Comparison of ENCODE assay signal across 12 cellular contexts in genomic region chr4:186765138-186765537, GRCh38. TPM values are rescaled to one million over a fixed set of nuclear protein-coding genes. Genes with fewer than 3 reads are reported as not detected.
A peak's percentile ranks its signal among the peaks of the same experiment; 100 is the strongest.
DNase-seq lines count a peak whose midpoint lies in the region; ATAC-seq and TF ChIP-seq lines count a peak whose summit lies in the region.
"Had no signal": no experiment of that assay in that cellular context is flagged by ENCODE, and none has a peak within 500 bp of the region (broad histone marks: within the 10 kb centered on the region; RNA-seq: fewer than 3 reads in every experiment).

No MANE protein-coding gene starts in this region.

- H3K27ac ChIP-seq in H9 (ENCODE audit: insufficient read length, low read depth, low read length) (no peak overlapping the region), esophagus squamous epithelium (no peak overlapping the region)

- no peaks in the 10 kb centered on the region; a peak in 1 of 5 replicates for H3K9me3 Mint-ChIP-seq in H9

- H2BK120ac ChIP-seq in H9 (ENCODE audit: low read depth, low read length, poor library complexity, severe bottlenecking) = no peak overlapping the region

- no peak overlapping the region for H3T11ph ChIP-seq in H9 (ENCODE audit: low read length)

- no peak overlapping the region for H3K18ac ChIP-seq in H9 (ENCODE audit: insufficient read length, low read depth, low read length)

- no peaks in the 10 kb centered on the region for H3K4me1 ChIP-seq in H9 (ENCODE audit: insufficient read depth, low read length)
- peaks cover 0 to 28% (median 8%) of the 10 kb centered on the region in 3 donors for H3K4me1 ChIP-seq in esophagus squamous epithelium

- WGBS in H9 (ENCODE audit: extremely low coverage, insufficient read length, low lambda C conversion rate) = no CpG with 5 or more reads among the region's 9 CpGs
- WGBS in esophagus squamous epithelium, 2 donors = 31 to 41% methylated on average over 8 to 9 of the region's 9 CpGs

- no peaks in the 10 kb centered on the region for H3K79me2 ChIP-seq in H9 (ENCODE audit: insufficient read depth, low read length)

- H2AFZ ChIP-seq in H9 (ENCODE audit: low read length) = no peak overlapping the region

- H4K5ac ChIP-seq in H9 (ENCODE audit: insufficient read length, low read depth, low read length) = no peak overlapping the region

- no peak overlapping the region for H4K91ac ChIP-seq in H9 (ENCODE audit: insufficient read length, low read depth, low read length)

- no peaks in the 10 kb centered on the region for H3K36me3 Mint-ChIP-seq in H9 (ENCODE audit: insufficient read depth in 1 of 3, low read depth in 3 of 3)
- H3K36me3 Mint-ChIP-seq: activated naive CD4-positive, alpha-beta T cell treated with anti-CD3 and anti-CD28 coated beads, Interleukin-2, amount 10 ng/mL, durations not matched to agents 7 days and 5 days; memory B cell had no signal

- no peak overlapping the region for H3K14ac ChIP-seq in H9 (ENCODE audit: insufficient read depth, low read length)

- intact Hi-C loops in esophagus squamous epithelium (cut with DNase I) = no loop called here

- no peak overlapping the region for H3K4me3 Mint-ChIP-seq in H9
- H3K4me3 Mint-ChIP-seq: activated naive CD4-positive, alpha-beta T cell treated with anti-CD3 and anti-CD28 coated beads, Interleukin-2, amount 10 ng/mL, durations not matched to agents 7 days and 5 days; memory B cell had no signal

- no peak for TF ChIP-seq POLR2A in esophagus squamous epithelium (IDR thresholded peaks at IDR 0.05)

- H3K27me3 Mint-ChIP-seq in H9 (ENCODE audit: low read depth) = no peaks in the 10 kb centered on the region
- H3K27me3 Mint-ChIP-seq: activated naive CD4-positive, alpha-beta T cell treated with anti-CD3 and anti-CD28 coated beads, Interleukin-2, amount 10 ng/mL, durations not matched to agents 7 days and 5 days; memory B cell had no signal

- peaks cover 6 to 10% of the 10 kb centered on the region in 2 experiments for H3K4me1 Mint-ChIP-seq in H9
- H3K4me1 Mint-ChIP-seq: activated naive CD4-positive, alpha-beta T cell treated with anti-CD3 and anti-CD28 coated beads, Interleukin-2, amount 10 ng/mL, durations not matched to agents 7 days and 5 days; memory B cell had no signal

- H3K23ac ChIP-seq in H9 (ENCODE audit: insufficient read length, low read depth, low read length) = no peak overlapping the region

- no peaks in the 10 kb centered on the region for H4K20me1 ChIP-seq in H9 (ENCODE audit: control insufficient read depth, insufficient read depth, insufficient read length)

- peak; percentile 52 for DNase-seq in H9
- peak; percentile 96 for DNase-seq in RPMI7951 (ENCODE audit: low read depth)
- DNase-seq in fibroblast of peridontal ligament (ENCODE audit: extremely low read depth) = peak; percentile 69
- DNase-seq in stromal cell of bone marrow (ENCODE audit: low read depth) = peak; percentile 76
- DNase-seq in NCI-H2171 treated with DMSO at 0.1 percent for 48 hours (lab: John Stamatoyannopoulos, UW) = no peak
- DNase-seq in esophagus squamous epithelium (lab: John Stamatoyannopoulos, UW) = no peak
- DNase-seq: activated naive CD4-positive, alpha-beta T cell treated with anti-CD3 and anti-CD28 coated beads, Interleukin-2, amount 10 ng/mL, durations not matched to agents 7 days and 5 days; NCI-H345; stimulated activated CD4-positive, alpha-beta T cell treated with anti-CD3 and anti-CD28 coated beads, Interleukin-12 subunit alpha, Interleukin-12 subunit beta, amount 100 ng/mL, for 4 hours; substantia nigra had no signal

- H3K4me2 ChIP-seq in H9 (ENCODE audit: insufficient read depth, insufficient read length, low read length) = no peak overlapping the region

- no peak overlapping the region for H3K4ac ChIP-seq in H9 (ENCODE audit: low read depth, low read length)

- no peak overlapping the region for H2AK5ac ChIP-seq in H9 (ENCODE audit: insufficient read length, low read length)

- H3K23me2 ChIP-seq in H9 (ENCODE audit: insufficient read length, low read depth, low read length, poor library complexity, severe bottlenecking) = no peaks in the 10 kb centered on the region

- H2BK12ac ChIP-seq in H9 (ENCODE audit: insufficient read length, low read depth, low read length) = no peak overlapping the region

- H2BK15ac ChIP-seq in H9 (ENCODE audit: low read depth, low read length) = no peak overlapping the region

- H3K27ac Mint-ChIP-seq in H9 = no peak overlapping the region
- H3K27ac Mint-ChIP-seq: activated naive CD4-positive, alpha-beta T cell treated with anti-CD3 and anti-CD28 coated beads, Interleukin-2, amount 10 ng/mL, durations not matched to agents 7 days and 5 days; memory B cell had no signal

- H3K9me3 ChIP-seq in H9 (ENCODE audit: control insufficient read depth, low read depth, low read length) (no peaks in the 10 kb centered on the region), esophagus squamous epithelium (no peaks in the 10 kb centered on the region)

- H2BK20ac ChIP-seq in H9 (ENCODE audit: low read depth, low read length, poor library complexity, severe bottlenecking) = no peak overlapping the region

- H3K36me3 ChIP-seq in esophagus squamous epithelium = no peaks in the 10 kb centered on the region

- H4K8ac ChIP-seq in H9 (replicated peaks; ENCODE audit: insufficient read length, low read depth, low read length) = no peak overlapping the region

- no peak overlapping the region for H3K9ac ChIP-seq in H9 (ENCODE audit: extremely low read depth, insufficient read length, low read length)

- no peaks in the 10 kb centered on the region for H3K27me3 ChIP-seq in H9 (ENCODE audit: insufficient read depth, low read length)
- no peaks in the 10 kb centered on the region for H3K27me3 ChIP-seq in esophagus squamous epithelium

- H2BK5ac ChIP-seq in H9 (ENCODE audit: insufficient read length, low read length) = no peak overlapping the region

- peak overlapping the region in 2 of 4 donors; percentile 9 to 40 for H3K4me3 ChIP-seq in esophagus squamous epithelium

- no peaks in the 10 kb centered on the region for H3K79me1 ChIP-seq in H9 (ENCODE audit: insufficient read depth, low read depth, low read length, poor library complexity, severe bottlenecking)

- no peak for ATAC-seq in GM21423 (IDR thresholded peaks at IDR 0.05; ENCODE audit: unreplicated experiment)

- H3K56ac ChIP-seq in H9 (ENCODE audit: insufficient read length, low read depth, low read length) = no peak overlapping the region

- TF ChIP-seq CTCF in H9 (conservative IDR thresholded peaks at IDR 0.05) = no peak
- no peak for TF ChIP-seq CTCF in esophagus squamous epithelium (IDR thresholded peaks at IDR 0.05)

RNA-seq across cellular contexts. Expression of gene FAT1, which starts 41.5 kb away (rescaled TPM):
- 157 and 173 TPM in 2 replicates for total RNA-seq in H9 (2021)
- total RNA-seq in RPMI7951 (2014; rRNA removed; shearing (Covaris generic)) = 92.8 and 111 TPM in 2 replicates
- 100 to 1,000 TPM in 1 of 4 donors, 10 to 100 TPM in 3; 21.0 to 109 (median 76.4) TPM for total RNA-seq in esophagus squamous epithelium

Comparison
In these comparisons a context has a peak if more than half of its experiments do, and no peak if none do; other contexts are left out.
1. DNase-seq: peak in H9 (single experiment), RPMI7951 (single experiment), fibroblast of peridontal ligament (single experiment) and stromal cell of bone marrow (single experiment); none in NCI-H2171 treated with DMSO at 0.1 percent for 48 hours (single experiment) and esophagus squamous epithelium (single experiment).